Comparison of ENCODE assay signal across 23 cellular contexts in the genomic region with DNA sequence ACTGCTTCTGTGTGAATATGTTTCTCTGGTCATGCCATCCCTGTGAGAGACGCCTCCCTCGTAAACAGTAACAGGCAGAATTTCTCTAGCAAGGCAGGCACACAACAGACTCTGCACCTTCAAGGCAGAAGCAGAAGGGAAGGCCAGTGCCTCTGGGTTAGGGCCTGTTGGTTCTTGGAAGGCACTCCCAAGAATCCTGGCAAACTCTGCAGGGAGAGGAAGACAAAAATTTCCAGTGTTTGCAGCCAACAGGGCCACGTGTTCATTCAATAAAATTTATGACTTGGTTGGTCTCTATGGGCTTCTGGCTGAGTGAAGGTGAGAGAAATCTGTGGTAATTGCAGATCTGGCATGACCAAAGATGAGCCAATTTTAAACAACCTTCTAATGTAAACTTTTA. TPM values are rescaled to one million over a fixed set of nuclear protein-coding genes. Genes with fewer than 3 reads are reported as not detected.
DNase-seq lines count a peak whose midpoint lies in the region; ATAC-seq and TF ChIP-seq lines count a peak whose summit lies in the region.
"Had no signal": no experiment of that assay in that cellular context is flagged by ENCODE, and none has a peak within 500 bp of the region (broad histone marks: within the 10 kb centered on the region; RNA-seq: fewer than 3 reads in every experiment).

No MANE protein-coding gene starts in this region.

- no peak overlapping the region for H3K4me3 ChIP-seq in Karpas-422 (ENCODE audit: low read length)
- H3K4me3 ChIP-seq in esophagus (ENCODE audit: low read depth in 1 of 2, low read length in 2 of 2), result no peak overlapping the region
- no peak overlapping the region for H3K4me3 ChIP-seq in neural progenitor cell
- no peak overlapping the region for H3K4me3 ChIP-seq in transverse colon
- H3K4me3 ChIP-seq: left lung, thoracic aorta had no signal

- 36 to 48% methylated on average over 3 of the region's 3 CpGs for WGBS in esophagus, 2 donors
- 37% methylated on average over 2 to 3 of the region's 3 CpGs for WGBS in transverse colon (ENCODE audit: low coverage in 1 of 2), 2 donors

- H3K4me1 Mint-ChIP-seq in neural progenitor cell (no peaks in the 10 kb centered on the region), natural killer cell (no peaks in the 10 kb centered on the region)

- H3K9me2 ChIP-seq in Karpas-422 (replicated peaks; ENCODE audit: insufficient read depth, low read length), result no peaks in the 10 kb centered on the region

- TF ChIP-seq EP300 in transverse colon (IDR thresholded peaks at IDR 0.05; ENCODE audit: low read depth), result no peak

- no peaks in the 10 kb centered on the region for H4K20me1 ChIP-seq in Karpas-422 (ENCODE audit: insufficient read depth, low read depth, low read length)
- no peaks in the 10 kb centered on the region for H4K20me1 ChIP-seq in neural progenitor cell (ENCODE audit: low read depth)

- peaks cover 2% of the 10 kb centered on the region for H3K9me3 Mint-ChIP-seq in neural progenitor cell
- no peaks in the 10 kb centered on the region for H3K9me3 Mint-ChIP-seq in natural killer cell
- H3K9me3 Mint-ChIP-seq: activated naive CD8-positive, alpha-beta T cell treated with anti-CD3 and anti-CD28 coated beads, Interleukin-2, amount 50 U/mL, for 24 hours had no signal

- H3K79me2 ChIP-seq in Karpas-422 (ENCODE audit: low read length) (no peaks in the 10 kb centered on the region), neural progenitor cell (ENCODE audit: low read depth) (no peaks in the 10 kb centered on the region)

- H3K27me3 ChIP-seq in Karpas-422 (ENCODE audit: low read length) (no peaks in the 10 kb centered on the region), esophagus (ENCODE audit: control insufficient read depth in 1 of 2, insufficient read depth in 2 of 2, low read length in 2 of 2) (no peaks in the 10 kb centered on the region), neural progenitor cell (no peaks in the 10 kb centered on the region), transverse colon (no peaks in the 10 kb centered on the region)
- H3K27me3 ChIP-seq: left lung had no signal

- H3K27ac Mint-ChIP-seq in neural progenitor cell (no peak overlapping the region), natural killer cell (no peak overlapping the region)
- H3K27ac Mint-ChIP-seq: activated CD8-positive, alpha-beta T cell treated with anti-CD3 and anti-CD28 coated beads for 36 hours; activated naive CD8-positive, alpha-beta T cell treated with anti-CD3 and anti-CD28 coated beads, Interleukin-2, amount 50 U/mL, for 24 hours; progenitor cell of endocrine pancreas had no signal

- no peak for ATAC-seq in natural killer cell
- ATAC-seq: activated CD8-positive, alpha-beta T cell treated with anti-CD3 and anti-CD28 coated beads for 36 hours; activated naive CD8-positive, alpha-beta T cell treated with anti-CD3 and anti-CD28 coated beads, Interleukin-2, amount 50 U/mL, for 24 hours; left lung had no signal

- TF ChIP-seq CTCF in neural progenitor cell (IDR thresholded peaks at IDR 0.05) (no peak), transverse colon (IDR thresholded peaks at IDR 0.05) (no peak), natural killer cell (IDR thresholded peaks at IDR 0.05) (no peak)

- H3K36me3 Mint-ChIP-seq in neural progenitor cell, result no peaks in the 10 kb centered on the region
- H3K36me3 Mint-ChIP-seq in natural killer cell, result no peaks in the 10 kb centered on the region
- H3K36me3 Mint-ChIP-seq: CD4-positive, CD25-positive, alpha-beta regulatory T cell had no signal

- no peak overlapping the region for H2AFZ ChIP-seq in Karpas-422 (ENCODE audit: low read length)
- peak overlapping the region; percentile 68 for H2AFZ ChIP-seq in neural progenitor cell (replicated peaks)

- H3K27me3 Mint-ChIP-seq in neural progenitor cell (ENCODE audit: insufficient read depth, low read depth) (peaks cover 5% of the 10 kb centered on the region), natural killer cell (ENCODE audit: low read depth in 2 of 2) (peaks cover 0 to 2% of the 10 kb centered on the region in 2 donors)
- H3K27me3 Mint-ChIP-seq: activated CD8-positive, alpha-beta T cell treated with anti-CD3 and anti-CD28 coated beads for 36 hours; activated naive CD8-positive, alpha-beta T cell treated with anti-CD3 and anti-CD28 coated beads, Interleukin-2, amount 50 U/mL, for 24 hours; CD4-positive, CD25-positive, alpha-beta regulatory T cell; progenitor cell of endocrine pancreas had no signal

- DNase-seq in Karpas-422 (peak; percentile 27), neural progenitor cell (ENCODE audit: low spot score) (no peak), transverse colon (peak; percentile 63), natural killer cell (no peak), SKM-1 (lab: John Stamatoyannopoulos, UW; ENCODE audit: unreplicated experiment) (no peak), NCI-H187 (lab: John Stamatoyannopoulos, UW) (no peak)
- DNase-seq: activated CD8-positive, alpha-beta T cell treated with anti-CD3 and anti-CD28 coated beads for 36 hours; activated gamma-delta T cell; activated naive CD8-positive, alpha-beta T cell treated with anti-CD3 and anti-CD28 coated beads, Interleukin-2, amount 50 U/mL, for 24 hours; activated T-cell treated with anti-CD3 and anti-CD28 coated beads for 4 hours; CD4-positive, CD25-positive, alpha-beta regulatory T cell; EL; foreskin fibroblast; HCEC 1CT; left lung; midbrain; NCI-H1417; NCI-H2081 treated with DMSO at 0.1 percent for 48 hours; NCI-H82; SIG-M5 had no signal

- H3K4me2 ChIP-seq in Karpas-422 (ENCODE audit: low read depth, low read length, poor library complexity, severe bottlenecking), result no peak overlapping the region
- H3K4me2 ChIP-seq in neural progenitor cell, result no peak overlapping the region

- H3K4me1 ChIP-seq in Karpas-422 (ENCODE audit: low read length) (no peaks in the 10 kb centered on the region), esophagus (ENCODE audit: control insufficient read depth in 2 of 2, insufficient read depth in 2 of 2, low read length in 1 of 2) (peaks cover 0 to 2% of the 10 kb centered on the region in 2 donors), neural progenitor cell (peaks cover 7% of the 10 kb centered on the region), transverse colon (peaks cover 0 to 18% (median 11%) of the 10 kb centered on the region in 4 donors)
- H3K4me1 ChIP-seq: left lung had no signal

- H3K4me3 Mint-ChIP-seq in neural progenitor cell (no peak overlapping the region), natural killer cell (no peak overlapping the region)
- H3K4me3 Mint-ChIP-seq: activated CD8-positive, alpha-beta T cell treated with anti-CD3 and anti-CD28 coated beads for 36 hours; activated naive CD8-positive, alpha-beta T cell treated with anti-CD3 and anti-CD28 coated beads, Interleukin-2, amount 50 U/mL, for 24 hours; CD4-positive, CD25-positive, alpha-beta regulatory T cell had no signal

- H3F3A ChIP-seq in neural progenitor cell (ENCODE audit: low read depth), result peaks cover 6% of the 10 kb centered on the region

- intact Hi-C loops in transverse colon (cut with DNase I; ENCODE audit: low total_unique reads), result no loop called here
- intact Hi-C loops in natural killer cell (cut with micrococcal nuclease), result no loop called here

- H3K9ac ChIP-seq in Karpas-422 (ENCODE audit: low read length) (no peak overlapping the region), neural progenitor cell (no peak overlapping the region)

- H3K27ac ChIP-seq in Karpas-422 (ENCODE audit: low read length), result no peak overlapping the region
- peak overlapping the region; percentile 40 to 57 for H3K27ac ChIP-seq in esophagus (ENCODE audit: low read depth in 2 of 2, low read length in 1 of 2)
- no peak overlapping the region for H3K27ac ChIP-seq in neural progenitor cell
- H3K27ac ChIP-seq in transverse colon, result peak overlapping the region; percentile 15 to 57 (median 44)
- H3K27ac ChIP-seq: left lung had no signal

- H3K9me3 ChIP-seq in Karpas-422 (ENCODE audit: low read length), result no peaks in the 10 kb centered on the region
- H3K9me3 ChIP-seq in esophagus (ENCODE audit: control insufficient read depth in 2 of 2, insufficient read depth in 1 of 2, low read depth in 1 of 2, low read length in 1 of 2), result no peaks in the 10 kb centered on the region
- H3K9me3 ChIP-seq in neural progenitor cell (ENCODE audit: low read depth), result no peaks in the 10 kb centered on the region
- no peaks in the 10 kb centered on the region for H3K9me3 ChIP-seq in transverse colon
- H3K9me3 ChIP-seq: left lung, thoracic aorta had no signal

- H3K36me3 ChIP-seq in Karpas-422 (ENCODE audit: insufficient read depth, low read length), result no peaks in the 10 kb centered on the region
- no peaks in the 10 kb centered on the region for H3K36me3 ChIP-seq in esophagus (ENCODE audit: control insufficient read depth in 2 of 2, insufficient read depth in 2 of 2, low read length in 1 of 2)
- H3K36me3 ChIP-seq in neural progenitor cell, result no peaks in the 10 kb centered on the region
- H3K36me3 ChIP-seq in transverse colon, result no peaks in the 10 kb centered on the region
- H3K36me3 ChIP-seq: left lung, thoracic aorta had no signal

- in situ Hi-C loops in transverse colon (cut with MboI; ENCODE audit: low pct_ligation_motif_present in 1 of 4, low pct_unique_long_range_greater_than_20kb in 1 of 4, low sequenced_read_pairs in 3 of 4), result no loop called here

- TF ChIP-seq POLR2A in transverse colon (IDR thresholded peaks at IDR 0.05), result no peak

RNA-seq across cellular contexts. Expression of a gene that starts 39.3 kb away (rescaled TPM):
- total RNA-seq in Karpas-422 (2014; rRNA removed; shearing (Covaris generic); ENCODE audit: low replicate concordance), result 0.76 and 6.3 TPM in 2 replicates
- 10 to 100 TPM; 14.4 to 30.3 TPM for polyA plus RNA-seq in esophagus
- total RNA-seq in neural progenitor cell (ENCODE audit: low replicate concordance) (14.7 and 19.7 TPM in 2 replicates), transverse colon (100 to 1,000 TPM in 3 of 4 donors, 10 to 100 TPM in 1; 92.4 to 333 (median 176) TPM), natural killer cell (100 to 1,000 TPM; 510 to 811 (median 774) TPM)

Comparison
In these comparisons a context has a peak if more than half of its experiments do, and no peak if none do; other contexts are left out.
1. DNase-seq: peak in Karpas-422 (single experiment) and transverse colon (single experiment); none in neural progenitor cell (single experiment), natural killer cell (single experiment), SKM-1 (single experiment) and NCI-H187 (0 of 2).
2. H3K27ac ChIP-seq: peak in esophagus (2 of 2) and transverse colon (4 of 4); none in Karpas-422 (single experiment) and neural progenitor cell (single experiment).